ENCODE assay signal across 8 cellular contexts in the genomic region with DNA sequence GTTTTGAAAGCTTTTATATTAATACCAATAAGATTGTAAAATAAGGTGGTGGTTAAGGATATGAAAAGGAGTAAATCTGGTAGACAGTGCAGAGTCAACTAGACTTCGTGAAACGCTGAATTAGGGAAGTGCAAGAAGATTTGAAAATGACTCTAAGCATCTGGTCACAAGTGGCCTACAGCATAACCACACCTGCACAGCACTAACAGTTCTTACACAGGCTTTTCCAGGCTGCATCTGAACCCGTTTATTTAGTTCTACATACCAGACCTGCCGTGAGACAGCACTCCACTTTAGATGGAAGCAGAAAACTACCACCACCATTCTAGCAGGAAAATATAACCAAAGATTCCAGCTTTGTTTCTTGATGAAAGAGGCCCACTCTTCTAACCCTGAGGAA. TPM values are rescaled to one million over a fixed set of nuclear protein-coding genes. Genes with fewer than 3 reads are reported as not detected.
DNase-seq lines count a peak whose midpoint lies in the region; ATAC-seq, FAIRE-seq and TF ChIP-seq lines count a peak whose summit lies in the region.

No MANE protein-coding gene starts in this region.

- H3K4me1 Mint-ChIP-seq in natural killer cell treated with Interleukin-12 subunit alpha and Interleukin-12 subunit beta and Interleukin-15 and Interleukin-18, amount 100 ng/mL, for 72 hours (ENCODE audit: low read depth in 2 of 2): peaks cover 13 to 15% of the 10 kb centered on the region in 2 donors
- H3K4me1 Mint-ChIP-seq in activated CD4-positive, alpha-beta T cell treated with anti-CD3 and anti-CD28 coated beads for 36 hours: peaks cover 21% of the 10 kb centered on the region

- H3K27ac ChIP-seq in WERI-Rb-1: peak overlapping the region; percentile 89; the same call in 1 of the 2 replicates

- peaks cover 16 to 29% of the 10 kb centered on the region in 2 donors for H3K27me3 Mint-ChIP-seq in natural killer cell treated with Interleukin-12 subunit alpha and Interleukin-12 subunit beta and Interleukin-15 and Interleukin-18, amount 100 ng/mL, for 72 hours
- peaks cover 13% of the 10 kb centered on the region for H3K27me3 Mint-ChIP-seq in activated CD4-positive, alpha-beta T cell treated with anti-CD3 and anti-CD28 coated beads for 36 hours

- DNase-seq in GM12891 (ENCODE audit: insufficient read length, low spot score): no peak
- no peak for DNase-seq in WERI-Rb-1
- no peak for DNase-seq in natural killer cell treated with Interleukin-12 subunit alpha and Interleukin-12 subunit beta and Interleukin-15 and Interleukin-18, amount 100 ng/mL, for 72 hours (ENCODE audit: low spot score)
- no peak for DNase-seq in activated CD4-positive, alpha-beta T cell treated with anti-CD3 and anti-CD28 coated beads for 36 hours
- DNase-seq in HuH-7 (ENCODE audit: low spot score): no peak

- H3K4me3 ChIP-seq in WERI-Rb-1 (ENCODE audit: low read depth, low read length): peak overlapping the region; percentile 94

- no peaks in the 10 kb centered on the region for H3K27me3 ChIP-seq in WERI-Rb-1 (ENCODE audit: insufficient read depth, low read depth, severe bottlenecking)

- no peaks in the 10 kb centered on the region for H3K9me3 Mint-ChIP-seq in natural killer cell treated with Interleukin-12 subunit alpha and Interleukin-12 subunit beta and Interleukin-15 and Interleukin-18, amount 100 ng/mL, for 72 hours
- H3K9me3 Mint-ChIP-seq in activated CD4-positive, alpha-beta T cell treated with anti-CD3 and anti-CD28 coated beads for 36 hours (ENCODE audit: low read depth): no peaks in the 10 kb centered on the region

- H3K4me3 Mint-ChIP-seq in natural killer cell treated with Interleukin-12 subunit alpha and Interleukin-12 subunit beta and Interleukin-15 and Interleukin-18, amount 100 ng/mL, for 72 hours: peak overlapping the region; percentile 8
- H3K4me3 Mint-ChIP-seq in activated CD4-positive, alpha-beta T cell treated with anti-CD3 and anti-CD28 coated beads for 36 hours: no peak overlapping the region

- ATAC-seq in HG03108 (IDR thresholded peaks at IDR 0.05; ENCODE audit: unreplicated experiment) (peak; percentile 38), HG02588 (IDR thresholded peaks at IDR 0.05; ENCODE audit: unreplicated experiment) (no peak), HG03520 (IDR thresholded peaks at IDR 0.05; ENCODE audit: unreplicated experiment) (no peak)
- no peak for ATAC-seq in natural killer cell treated with Interleukin-12 subunit alpha and Interleukin-12 subunit beta and Interleukin-15 and Interleukin-18, amount 100 ng/mL, for 72 hours
- ATAC-seq in activated CD4-positive, alpha-beta T cell treated with anti-CD3 and anti-CD28 coated beads for 36 hours: no peak

- H3K36me3 ChIP-seq in WERI-Rb-1: peaks cover 4% of the 10 kb centered on the region

- POLR2A ChIA-PET in activated CD4-positive, alpha-beta T cell treated with anti-CD3 and anti-CD28 coated beads for 36 hours (lab: Charles Lee): interaction anchor here (0.6 to 0.8 kb wide), 2 partner anchors 270 to 879 kb away, joined by 3 to 4 read pairs; no protein-coding TSS in a partner anchor

- intact Hi-C loops in activated CD4-positive, alpha-beta T cell treated with anti-CD3 and anti-CD28 coated beads for 36 hours (cut with DNase I, micrococcal nuclease): loop anchor here in 1 of 2 experiments (5.0 kb wide), 1 partner anchor 117 kb away; the partner anchor contains the start of gene LYSMD2

- TF ChIP-seq CTCF in WERI-Rb-1 (IDR thresholded peaks at IDR 0.05; ENCODE audit: low read depth, low read length): no peak

- CTCF ChIA-PET in activated CD4-positive, alpha-beta T cell treated with anti-CD3 and anti-CD28 coated beads for 36 hours (lab: Charles Lee): interaction anchor here (3.3 to 4.5 kb wide), 2 partner anchors 9 to 155 kb away, joined by 16 to 28 read pairs; no protein-coding TSS in a partner anchor

- H3K27ac Mint-ChIP-seq in natural killer cell treated with Interleukin-12 subunit alpha and Interleukin-12 subunit beta and Interleukin-15 and Interleukin-18, amount 100 ng/mL, for 72 hours: no peak overlapping the region
- no peak overlapping the region for H3K27ac Mint-ChIP-seq in activated CD4-positive, alpha-beta T cell treated with anti-CD3 and anti-CD28 coated beads for 36 hours

- peak; percentile 56 for FAIRE-seq in GM12891 (lab: Jason Lieb, UNC)

- no peaks in the 10 kb centered on the region for H3K36me3 Mint-ChIP-seq in natural killer cell treated with Interleukin-12 subunit alpha and Interleukin-12 subunit beta and Interleukin-15 and Interleukin-18, amount 100 ng/mL, for 72 hours
- no peaks in the 10 kb centered on the region for H3K36me3 Mint-ChIP-seq in activated CD4-positive, alpha-beta T cell treated with anti-CD3 and anti-CD28 coated beads for 36 hours (ENCODE audit: low read depth)

- TF ChIP-seq POLR2A in GM12891 (IDR thresholded peaks at IDR 0.05; ENCODE audit: low read depth, low read length): no peak

- H3K9me3 ChIP-seq in WERI-Rb-1 (ENCODE audit: severe bottlenecking): no peaks in the 10 kb centered on the region

TF ChIP-seq in GM12891, 5 proteins besides CTCF, POLR2A, EP300 and RAD21:
- TF ChIP-seq PAX5 (IDR thresholded peaks at IDR 0.05; ENCODE audit: insufficient read depth, low read length, severe bottlenecking) (no peak), TAF1 (IDR thresholded peaks at IDR 0.05; ENCODE audit: low read depth, low read length) (0 out of 2 replicates have a peak, but pooled peaks have one; percentile 30), SPI1 (IDR thresholded peaks at IDR 0.05; ENCODE audit: low read depth, low read length) (peak; percentile 97)

RNA-seq across cellular contexts. Expression of gene DMXL2, which starts 1.9 kb away (rescaled TPM):
- 16.7 TPM for polyA plus RNA-seq in GM12891 (2012; ENCODE audit: low read depth, missing spikeins)
- total RNA-seq in natural killer cell treated with Interleukin-12 subunit alpha and Interleukin-12 subunit beta and Interleukin-15 and Interleukin-18, amount 100 ng/mL, for 72 hours: 1 to 10 TPM; 7.8 to 9.2 TPM
- 1 to 10 TPM; 5.9 to 7.0 TPM for total RNA-seq in activated CD4-positive, alpha-beta T cell treated with anti-CD3 and anti-CD28 coated beads for 36 hours
